1 cellular context compared by ENCODE assay signal in the genomic region with DNA sequence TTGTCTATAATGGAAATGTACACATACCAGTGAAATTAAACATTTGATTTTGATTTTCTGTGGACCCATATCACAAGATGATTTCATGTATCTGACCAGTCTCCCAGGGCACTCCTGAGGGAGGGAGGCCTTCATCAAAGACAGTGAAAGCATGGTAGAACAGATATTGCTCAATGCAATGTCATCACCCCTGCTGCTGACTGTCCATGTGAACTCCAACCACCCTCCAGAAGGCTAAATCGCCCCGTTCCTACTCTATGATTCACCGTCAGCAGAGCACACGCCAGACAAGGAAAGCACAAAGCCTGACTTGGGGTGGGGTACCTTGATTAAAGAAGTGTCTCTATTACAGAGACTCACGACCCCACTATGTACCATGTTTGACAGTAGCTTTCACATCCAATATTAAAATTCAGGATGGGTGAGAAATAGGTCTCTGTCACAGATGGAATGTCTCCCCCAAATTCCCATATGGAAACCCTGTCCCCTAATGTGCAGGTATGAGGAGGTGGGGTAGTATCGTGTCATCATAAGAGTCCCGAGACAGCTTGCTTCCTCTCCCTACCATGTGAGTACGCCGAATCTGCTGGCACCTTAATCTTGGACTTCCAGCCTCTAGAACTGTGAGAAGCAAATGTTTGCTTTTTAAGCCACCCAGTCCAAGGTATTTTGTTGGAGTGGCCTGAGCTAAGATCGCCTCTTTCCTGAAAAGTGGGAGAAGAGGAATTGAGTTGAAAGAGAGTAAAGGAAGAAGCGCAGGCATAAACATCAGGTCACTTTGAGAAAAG.
TF ChIP-seq lines count a peak whose summit lies in the region.

No MANE protein-coding gene starts in this region.

TF ChIP-seq in HepG2, 621 proteins besides CTCF, POLR2A, EP300 and RAD21 (continued from another document and continues in another):
- TF ChIP-seq MAZ (IDR thresholded peaks at IDR 0.05; ENCODE audit: borderline replicate concordance, low read depth, low read length) (no peak), MAZ (CRISPR knock-in tag; IDR thresholded peaks at IDR 0.05; ENCODE audit: low read depth) (peak; percentile 40; the same call in 1 of the 2 replicates), SAFB2 (CRISPR knock-in tag; IDR thresholded peaks at IDR 0.05; ENCODE audit: borderline replicate concordance, low read depth) (no peak), SETDB1 (CRISPR knock-in tag; IDR thresholded peaks at IDR 0.05; ENCODE audit: borderline replicate concordance) (no peak), HDAC2 (CRISPR knock-in tag; IDR thresholded peaks at IDR 0.05) (peak; percentile 59; the same call in 1 of the 2 replicates), ZNF17 (CRISPR knock-in tag; IDR thresholded peaks at IDR 0.05) (no peak), HNRNPK (IDR thresholded peaks at IDR 0.05; ENCODE audit: low read depth, low read length, poor library complexity, severe bottlenecking) (no peak), HCFC1 (IDR thresholded peaks at IDR 0.05; ENCODE audit: low read depth, low read length) (no peak), ATF7-NPFF (CRISPR knock-in tag; IDR thresholded peaks at IDR 0.05; ENCODE audit: low read depth) (no peak), SMARCC2 (IDR thresholded peaks at IDR 0.05) (no peak), CBFB (CRISPR knock-in tag; IDR thresholded peaks at IDR 0.05) (no peak), PHB2 (IDR thresholded peaks at IDR 0.05; ENCODE audit: partially characterized antibody) (no peak), ZNF775 (CRISPR knock-in tag; IDR thresholded peaks at IDR 0.05; ENCODE audit: borderline replicate concordance) (no peak), ZNF331 (CRISPR knock-in tag; IDR thresholded peaks at IDR 0.05) (peak; percentile 90), RAD51 (IDR thresholded peaks at IDR 0.05; ENCODE audit: borderline replicate concordance) (no peak), ELF1 (CRISPR knock-in tag; IDR thresholded peaks at IDR 0.05) (no peak), MIXL1 (CRISPR knock-in tag; IDR thresholded peaks at IDR 0.05) (0 out of 2 replicates have a peak, but pooled peaks have one; percentile 41), HOXA3 (CRISPR knock-in tag; IDR thresholded peaks at IDR 0.05) (peak; percentile 76), ELF4 (CRISPR knock-in tag; IDR thresholded peaks at IDR 0.05; ENCODE audit: borderline replicate concordance) (no peak), MED1 (CRISPR knock-in tag; IDR thresholded peaks at IDR 0.05) (peak; percentile 71), GPN1 (CRISPR knock-in tag; IDR thresholded peaks at IDR 0.05; ENCODE audit: borderline replicate concordance) (no peak), ZNF660 (CRISPR knock-in tag; IDR thresholded peaks at IDR 0.05; ENCODE audit: borderline replicate concordance, low read depth) (no peak), ZNF703 (CRISPR knock-in tag; IDR thresholded peaks at IDR 0.05; ENCODE audit: borderline replicate concordance) (no peak), REPIN1 (CRISPR knock-in tag; IDR thresholded peaks at IDR 0.05; ENCODE audit: borderline replicate concordance, low read depth) (no peak), CREM (IDR thresholded peaks at IDR 0.05) (no peak), CREM (CRISPR knock-in tag; IDR thresholded peaks at IDR 0.05) (no peak), DNMT1 (CRISPR knock-in tag; IDR thresholded peaks at IDR 0.05) (no peak), ZNF550 (CRISPR knock-in tag; IDR thresholded peaks at IDR 0.05; ENCODE audit: borderline replicate concordance) (no peak), ZNF33A (CRISPR knock-in tag; IDR thresholded peaks at IDR 0.05; ENCODE audit: borderline replicate concordance) (no peak), CHCHD3 (CRISPR knock-in tag; IDR thresholded peaks at IDR 0.05) (no peak), PAWR (CRISPR knock-in tag; IDR thresholded peaks at IDR 0.05; ENCODE audit: borderline replicate concordance) (no peak), FOXM1 (CRISPR knock-in tag; IDR thresholded peaks at IDR 0.05) (no peak)
- TF ChIP-seq, protein P1, sequence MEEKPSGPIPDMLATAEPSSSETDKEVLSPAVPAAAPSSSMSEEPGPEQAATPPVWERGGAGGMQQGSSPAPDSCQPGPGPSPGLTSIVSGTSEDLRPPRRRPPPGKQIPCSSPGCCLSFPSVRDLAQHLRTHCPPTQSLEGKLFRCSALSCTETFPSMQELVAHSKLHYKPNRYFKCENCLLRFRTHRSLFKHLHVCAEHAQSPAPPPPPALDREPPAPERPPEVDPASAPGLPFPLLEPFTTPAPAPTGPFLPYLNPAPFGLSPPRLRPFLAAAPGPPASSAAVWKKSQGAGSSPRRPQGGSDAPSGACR (CRISPR knock-in tag; IDR thresholded peaks at IDR 0.05) = peak; percentile 56; the same call in 1 of the 2 replicates
- TF ChIP-seq, protein P2, sequence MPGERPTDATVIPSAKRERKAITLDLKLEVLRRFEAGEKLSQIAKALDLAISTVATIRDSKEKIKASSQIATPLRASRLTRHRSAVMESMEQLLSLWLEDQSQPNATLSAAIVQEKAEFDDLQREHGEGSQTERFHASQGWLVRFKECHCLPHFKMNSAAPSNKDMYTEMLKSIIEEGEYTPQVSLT (CRISPR knock-in tag; IDR thresholded peaks at IDR 0.05; ENCODE audit: borderline replicate concordance, low read depth) = no peak
- TF ChIP-seq, protein P3, sequence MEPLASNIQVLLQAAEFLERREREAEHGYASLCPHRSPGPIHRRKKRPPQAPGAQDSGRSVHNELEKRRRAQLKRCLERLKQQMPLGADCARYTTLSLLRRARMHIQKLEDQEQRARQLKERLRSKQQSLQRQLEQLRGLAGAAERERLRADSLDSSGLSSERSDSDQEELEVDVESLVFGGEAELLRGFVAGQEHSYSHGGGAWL (CRISPR knock-in tag; IDR thresholded peaks at IDR 0.05) = no peak
- TF ChIP-seq, protein P4, sequence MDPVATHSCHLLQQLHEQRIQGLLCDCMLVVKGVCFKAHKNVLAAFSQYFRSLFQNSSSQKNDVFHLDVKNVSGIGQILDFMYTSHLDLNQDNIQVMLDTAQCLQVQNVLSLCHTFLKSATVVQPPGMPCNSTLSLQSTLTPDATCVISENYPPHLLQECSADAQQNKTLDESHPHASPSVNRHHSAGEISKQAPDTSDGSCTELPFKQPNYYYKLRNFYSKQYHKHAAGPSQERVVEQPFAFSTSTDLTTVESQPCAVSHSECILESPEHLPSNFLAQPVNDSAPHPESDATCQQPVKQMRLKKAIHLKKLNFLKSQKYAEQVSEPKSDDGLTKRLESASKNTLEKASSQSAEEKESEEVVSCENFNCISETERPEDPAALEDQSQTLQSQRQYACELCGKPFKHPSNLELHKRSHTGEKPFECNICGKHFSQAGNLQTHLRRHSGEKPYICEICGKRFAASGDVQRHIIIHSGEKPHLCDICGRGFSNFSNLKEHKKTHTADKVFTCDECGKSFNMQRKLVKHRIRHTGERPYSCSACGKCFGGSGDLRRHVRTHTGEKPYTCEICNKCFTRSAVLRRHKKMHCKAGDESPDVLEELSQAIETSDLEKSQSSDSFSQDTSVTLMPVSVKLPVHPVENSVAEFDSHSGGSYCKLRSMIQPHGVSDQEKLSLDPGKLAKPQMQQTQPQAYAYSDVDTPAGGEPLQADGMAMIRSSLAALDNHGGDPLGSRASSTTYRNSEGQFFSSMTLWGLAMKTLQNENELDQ (CRISPR knock-in tag; IDR thresholded peaks at IDR 0.05; ENCODE audit: borderline replicate concordance) = no peak
- TF ChIP-seq, protein P5, sequence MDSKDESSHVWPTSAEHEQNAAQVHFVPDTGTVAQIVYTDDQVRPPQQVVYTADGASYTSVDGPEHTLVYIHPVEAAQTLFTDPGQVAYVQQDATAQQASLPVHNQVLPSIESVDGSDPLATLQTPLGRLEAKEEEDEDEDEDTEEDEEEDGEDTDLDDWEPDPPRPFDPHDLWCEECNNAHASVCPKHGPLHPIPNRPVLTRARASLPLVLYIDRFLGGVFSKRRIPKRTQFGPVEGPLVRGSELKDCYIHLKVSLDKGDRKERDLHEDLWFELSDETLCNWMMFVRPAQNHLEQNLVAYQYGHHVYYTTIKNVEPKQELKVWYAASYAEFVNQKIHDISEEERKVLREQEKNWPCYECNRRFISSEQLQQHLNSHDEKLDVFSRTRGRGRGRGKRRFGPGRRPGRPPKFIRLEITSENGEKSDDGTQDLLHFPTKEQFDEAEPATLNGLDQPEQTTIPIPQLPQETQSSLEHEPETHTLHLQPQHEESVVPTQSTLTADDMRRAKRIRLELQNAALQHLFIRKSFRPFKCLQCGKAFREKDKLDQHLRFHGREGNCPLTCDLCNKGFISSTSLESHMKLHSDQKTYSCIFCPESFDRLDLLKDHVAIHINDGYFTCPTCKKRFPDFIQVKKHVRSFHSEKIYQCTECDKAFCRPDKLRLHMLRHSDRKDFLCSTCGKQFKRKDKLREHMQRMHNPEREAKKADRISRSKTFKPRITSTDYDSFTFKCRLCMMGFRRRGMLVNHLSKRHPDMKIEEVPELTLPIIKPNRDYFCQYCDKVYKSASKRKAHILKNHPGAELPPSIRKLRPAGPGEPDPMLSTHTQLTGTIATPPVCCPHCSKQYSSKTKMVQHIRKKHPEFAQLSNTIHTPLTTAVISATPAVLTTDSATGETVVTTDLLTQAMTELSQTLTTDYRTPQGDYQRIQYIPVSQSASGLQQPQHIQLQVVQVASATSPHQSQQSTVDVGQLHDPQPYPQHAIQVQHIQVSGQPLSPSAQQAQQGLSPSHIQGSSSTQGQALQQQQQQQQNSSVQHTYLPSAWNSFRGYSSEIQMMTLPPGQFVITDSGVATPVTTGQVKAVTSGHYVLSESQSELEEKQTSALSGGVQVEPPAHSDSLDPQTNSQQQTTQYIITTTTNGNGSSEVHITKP (CRISPR knock-in tag; IDR thresholded peaks at IDR 0.05; ENCODE audit: low read depth) = 0 out of 2 replicates have a peak, but pooled peaks have one; percentile 52
- TF ChIP-seq, protein P6, sequence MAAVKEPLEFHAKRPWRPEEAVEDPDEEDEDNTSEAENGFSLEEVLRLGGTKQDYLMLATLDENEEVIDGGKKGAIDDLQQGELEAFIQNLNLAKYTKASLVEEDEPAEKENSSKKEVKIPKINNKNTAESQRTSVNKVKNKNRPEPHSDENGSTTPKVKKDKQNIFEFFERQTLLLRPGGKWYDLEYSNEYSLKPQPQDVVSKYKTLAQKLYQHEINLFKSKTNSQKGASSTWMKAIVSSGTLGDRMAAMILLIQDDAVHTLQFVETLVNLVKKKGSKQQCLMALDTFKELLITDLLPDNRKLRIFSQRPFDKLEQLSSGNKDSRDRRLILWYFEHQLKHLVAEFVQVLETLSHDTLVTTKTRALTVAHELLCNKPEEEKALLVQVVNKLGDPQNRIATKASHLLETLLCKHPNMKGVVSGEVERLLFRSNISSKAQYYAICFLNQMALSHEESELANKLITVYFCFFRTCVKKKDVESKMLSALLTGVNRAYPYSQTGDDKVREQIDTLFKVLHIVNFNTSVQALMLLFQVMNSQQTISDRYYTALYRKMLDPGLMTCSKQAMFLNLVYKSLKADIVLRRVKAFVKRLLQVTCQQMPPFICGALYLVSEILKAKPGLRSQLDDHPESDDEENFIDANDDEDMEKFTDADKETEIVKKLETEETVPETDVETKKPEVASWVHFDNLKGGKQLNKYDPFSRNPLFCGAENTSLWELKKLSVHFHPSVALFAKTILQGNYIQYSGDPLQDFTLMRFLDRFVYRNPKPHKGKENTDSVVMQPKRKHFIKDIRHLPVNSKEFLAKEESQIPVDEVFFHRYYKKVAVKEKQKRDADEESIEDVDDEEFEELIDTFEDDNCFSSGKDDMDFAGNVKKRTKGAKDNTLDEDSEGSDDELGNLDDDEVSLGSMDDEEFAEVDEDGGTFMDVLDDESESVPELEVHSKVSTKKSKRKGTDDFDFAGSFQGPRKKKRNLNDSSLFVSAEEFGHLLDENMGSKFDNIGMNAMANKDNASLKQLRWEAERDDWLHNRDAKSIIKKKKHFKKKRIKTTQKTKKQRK (IDR thresholded peaks at IDR 0.05; ENCODE audit: low read length) = no peak
- TF ChIP-seq, protein P7, sequence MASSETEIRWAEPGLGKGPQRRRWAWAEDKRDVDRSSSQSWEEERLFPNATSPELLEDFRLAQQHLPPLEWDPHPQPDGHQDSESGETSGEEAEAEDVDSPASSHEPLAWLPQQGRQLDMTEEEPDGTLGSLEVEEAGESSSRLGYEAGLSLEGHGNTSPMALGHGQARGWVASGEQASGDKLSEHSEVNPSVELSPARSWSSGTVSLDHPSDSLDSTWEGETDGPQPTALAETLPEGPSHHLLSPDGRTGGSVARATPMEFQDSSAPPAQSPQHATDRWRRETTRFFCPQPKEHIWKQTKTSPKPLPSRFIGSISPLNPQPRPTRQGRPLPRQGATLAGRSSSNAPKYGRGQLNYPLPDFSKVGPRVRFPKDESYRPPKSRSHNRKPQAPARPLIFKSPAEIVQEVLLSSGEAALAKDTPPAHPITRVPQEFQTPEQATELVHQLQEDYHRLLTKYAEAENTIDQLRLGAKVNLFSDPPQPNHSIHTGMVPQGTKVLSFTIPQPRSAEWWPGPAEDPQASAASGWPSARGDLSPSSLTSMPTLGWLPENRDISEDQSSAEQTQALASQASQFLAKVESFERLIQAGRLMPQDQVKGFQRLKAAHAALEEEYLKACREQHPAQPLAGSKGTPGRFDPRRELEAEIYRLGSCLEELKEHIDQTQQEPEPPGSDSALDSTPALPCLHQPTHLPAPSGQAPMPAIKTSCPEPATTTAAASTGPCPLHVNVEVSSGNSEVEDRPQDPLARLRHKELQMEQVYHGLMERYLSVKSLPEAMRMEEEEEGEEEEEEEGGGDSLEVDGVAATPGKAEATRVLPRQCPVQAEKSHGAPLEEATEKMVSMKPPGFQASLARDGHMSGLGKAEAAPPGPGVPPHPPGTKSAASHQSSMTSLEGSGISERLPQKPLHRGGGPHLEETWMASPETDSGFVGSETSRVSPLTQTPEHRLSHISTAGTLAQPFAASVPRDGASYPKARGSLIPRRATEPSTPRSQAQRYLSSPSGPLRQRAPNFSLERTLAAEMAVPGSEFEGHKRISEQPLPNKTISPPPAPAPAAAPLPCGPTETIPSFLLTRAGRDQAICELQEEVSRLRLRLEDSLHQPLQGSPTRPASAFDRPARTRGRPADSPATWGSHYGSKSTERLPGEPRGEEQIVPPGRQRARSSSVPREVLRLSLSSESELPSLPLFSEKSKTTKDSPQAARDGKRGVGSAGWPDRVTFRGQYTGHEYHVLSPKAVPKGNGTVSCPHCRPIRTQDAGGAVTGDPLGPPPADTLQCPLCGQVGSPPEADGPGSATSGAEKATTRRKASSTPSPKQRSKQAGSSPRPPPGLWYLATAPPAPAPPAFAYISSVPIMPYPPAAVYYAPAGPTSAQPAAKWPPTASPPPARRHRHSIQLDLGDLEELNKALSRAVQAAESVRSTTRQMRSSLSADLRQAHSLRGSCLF (CRISPR knock-in tag; IDR thresholded peaks at IDR 0.05; ENCODE audit: borderline replicate concordance) = no peak
- TF ChIP-seq, protein P8, sequence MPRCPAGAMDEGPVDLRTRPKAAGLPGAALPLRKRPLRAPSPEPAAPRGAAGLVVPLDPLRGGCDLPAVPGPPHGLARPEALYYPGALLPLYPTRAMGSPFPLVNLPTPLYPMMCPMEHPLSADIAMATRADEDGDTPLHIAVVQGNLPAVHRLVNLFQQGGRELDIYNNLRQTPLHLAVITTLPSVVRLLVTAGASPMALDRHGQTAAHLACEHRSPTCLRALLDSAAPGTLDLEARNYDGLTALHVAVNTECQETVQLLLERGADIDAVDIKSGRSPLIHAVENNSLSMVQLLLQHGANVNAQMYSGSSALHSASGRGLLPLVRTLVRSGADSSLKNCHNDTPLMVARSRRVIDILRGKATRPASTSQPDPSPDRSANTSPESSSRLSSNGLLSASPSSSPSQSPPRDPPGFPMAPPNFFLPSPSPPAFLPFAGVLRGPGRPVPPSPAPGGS (CRISPR knock-in tag; IDR thresholded peaks at IDR 0.05) = no peak
